15 cellular contexts compared by ENCODE assay signal in the genomic region with DNA sequence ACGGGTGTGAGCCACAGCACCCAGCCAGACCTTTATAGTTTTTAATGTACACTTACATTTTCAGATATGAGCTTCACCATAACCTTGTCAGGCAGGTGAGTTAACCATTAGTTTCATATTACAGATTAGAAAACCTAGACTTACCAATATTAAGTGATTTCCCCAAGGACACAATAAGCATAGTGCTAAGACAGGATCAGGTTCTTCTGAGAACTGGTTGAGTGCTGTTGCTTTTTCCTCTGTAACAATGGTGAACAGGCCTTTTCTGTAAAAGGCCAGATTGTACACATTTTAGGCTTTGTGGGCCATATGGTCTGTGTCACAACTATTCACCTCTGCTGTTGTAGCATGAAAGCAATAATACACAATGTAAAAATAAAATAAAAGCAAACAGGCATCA.
DNase-seq lines count a peak whose midpoint lies in the region; ATAC-seq and TF ChIP-seq lines count a peak whose summit lies in the region.
"Had no signal": no experiment of that assay in that cellular context is flagged by ENCODE, and none has a peak within 500 bp of the region (broad histone marks: within the 10 kb centered on the region; RNA-seq: fewer than 3 reads in every experiment).

No MANE protein-coding gene starts in this region.

- DNase-seq in D341Med (ENCODE audit: low spot score) (peak; percentile 45), NCI-H1694 treated with DMSO at 0.1 percent for 48 hours (lab: John Stamatoyannopoulos, UW) (peak; percentile 24), NCI-H524 treated with DMSO at 0.1 percent for 48 hours (lab: John Stamatoyannopoulos, UW) (peak; percentile 82), endodermal cell (no peak), NCI-H2081 (lab: John Stamatoyannopoulos, UW) (no peak), body of pancreas (no peak)
- DNase-seq: CD8-positive, alpha-beta memory T cell; KG1; NCI-H1436; T-helper 17 cell had no signal

- H3K27me3 Mint-ChIP-seq in endodermal cell (ENCODE audit: insufficient read depth): no peaks in the 10 kb centered on the region
- H3K27me3 Mint-ChIP-seq: T-helper 17 cell had no signal

- H3K4me3 ChIP-seq in endodermal cell (ENCODE audit: low read length) (no peak overlapping the region), body of pancreas (no peak overlapping the region)
- H3K4me3 ChIP-seq: BLaER1 treated with 17β-estradiol and CSF1 and Interleukin-3, amounts not matched to agents 10 nM and 100 nM; GM23338 had no signal

- H3K9me3 Mint-ChIP-seq in endodermal cell: no peaks in the 10 kb centered on the region
- H3K9me3 Mint-ChIP-seq: GM23338 had no signal

- H3K27ac ChIP-seq in endodermal cell (ENCODE audit: low read depth, low read length) (no peak overlapping the region), body of pancreas (no peak overlapping the region)
- H3K27ac ChIP-seq: BLaER1 treated with 17β-estradiol and CSF1 and Interleukin-3, amounts not matched to agents 10 nM and 100 nM had no signal

- peaks cover 4% of the 10 kb centered on the region for H3K4me1 ChIP-seq in endodermal cell (ENCODE audit: control insufficient read depth, insufficient read depth, low read length)
- H3K4me1 ChIP-seq in body of pancreas: no peaks in the 10 kb centered on the region
- H3K4me1 ChIP-seq: BLaER1 treated with 17β-estradiol and CSF1 and Interleukin-3, amounts not matched to agents 10 nM and 100 nM had no signal

- H3K27ac Mint-ChIP-seq in endodermal cell: no peak overlapping the region
- H3K27ac Mint-ChIP-seq: CD8-positive, alpha-beta memory T cell; GM23338; T-helper 17 cell had no signal

- H3K36me3 ChIP-seq in endodermal cell (ENCODE audit: control insufficient read depth, insufficient read depth, low read length) (no peaks in the 10 kb centered on the region), body of pancreas (replicated peaks in 1 of 2; ENCODE audit: insufficient read depth in 1 of 2, low read depth in 2 of 2) (no peaks in the 10 kb centered on the region)
- H3K36me3 ChIP-seq: BLaER1 treated with 17β-estradiol and CSF1 and Interleukin-3, amounts not matched to agents 10 nM and 100 nM had no signal

- no peak for TF ChIP-seq POLR2A in body of pancreas (IDR thresholded peaks at IDR 0.05)

- H3K27me3 ChIP-seq in endodermal cell (ENCODE audit: control insufficient read depth, insufficient read depth, low read length, poor library complexity, severe bottlenecking) (no peaks in the 10 kb centered on the region), body of pancreas (no peaks in the 10 kb centered on the region)
- H3K27me3 ChIP-seq: BLaER1 treated with 17β-estradiol and CSF1 and Interleukin-3, amounts not matched to agents 10 nM and 100 nM had no signal

- H3K4me3 Mint-ChIP-seq in endodermal cell: no peak overlapping the region
- H3K4me3 Mint-ChIP-seq: CD8-positive, alpha-beta memory T cell; GM23338; T-helper 17 cell had no signal

- ATAC-seq in GM19452 (IDR thresholded peaks at IDR 0.05; ENCODE audit: unreplicated experiment): peak; percentile 70
- ATAC-seq in body of pancreas: no peak
- ATAC-seq: GM23338, HCT116, HepG2, T-helper 17 cell had no signal

- intact Hi-C loops in body of pancreas (cut with DNase I): no loop called here

- H3K36me3 Mint-ChIP-seq in endodermal cell (ENCODE audit: low read depth): no peaks in the 10 kb centered on the region
- H3K36me3 Mint-ChIP-seq: CD8-positive, alpha-beta memory T cell had no signal

- TF ChIP-seq CTCF in endodermal cell (conservative IDR thresholded peaks at IDR 0.05) (no peak), body of pancreas (IDR thresholded peaks at IDR 0.05) (no peak)

- H3K4me1 Mint-ChIP-seq in endodermal cell: peaks cover 10% of the 10 kb centered on the region
- H3K4me1 Mint-ChIP-seq: CD8-positive, alpha-beta memory T cell; GM23338; T-helper 17 cell had no signal

- H3K9me3 ChIP-seq in endodermal cell (ENCODE audit: control insufficient read depth, low read length) (no peaks in the 10 kb centered on the region), body of pancreas (no peaks in the 10 kb centered on the region)
- H3K9me3 ChIP-seq: BLaER1 treated with 17β-estradiol and CSF1 and Interleukin-3, amounts not matched to agents 10 nM and 100 nM had no signal

- no peak overlapping the region for H3K9ac ChIP-seq in endodermal cell (ENCODE audit: extremely low read depth, low read length, poor library complexity, severe bottlenecking)
- H3K9ac ChIP-seq: BLaER1 treated with 17β-estradiol and CSF1 and Interleukin-3, amounts not matched to agents 10 nM and 100 nM had no signal

- WGBS in endodermal cell (ENCODE audit: insufficient coverage in 1 of 2, insufficient read length in 1 of 2), 2 experiments: 96 to 100% methylated on average over 1 of the region's 1 CpG
- WGBS in body of pancreas, 2 donors: 79 to 90% methylated on average over 1 of the region's 1 CpG

Comparison
In these comparisons a context has a peak if more than half of its experiments do, and no peak if none do; other contexts are left out.
1. DNase-seq: peak in D341Med (single experiment), NCI-H1694 treated with DMSO at 0.1 percent for 48 hours (single experiment) and NCI-H524 treated with DMSO at 0.1 percent for 48 hours (single experiment); none in endodermal cell (single experiment), NCI-H2081 (0 of 2) and body of pancreas (0 of 4).